Comparison of ENCODE assay signal across 8 cellular contexts in the genomic region with DNA sequence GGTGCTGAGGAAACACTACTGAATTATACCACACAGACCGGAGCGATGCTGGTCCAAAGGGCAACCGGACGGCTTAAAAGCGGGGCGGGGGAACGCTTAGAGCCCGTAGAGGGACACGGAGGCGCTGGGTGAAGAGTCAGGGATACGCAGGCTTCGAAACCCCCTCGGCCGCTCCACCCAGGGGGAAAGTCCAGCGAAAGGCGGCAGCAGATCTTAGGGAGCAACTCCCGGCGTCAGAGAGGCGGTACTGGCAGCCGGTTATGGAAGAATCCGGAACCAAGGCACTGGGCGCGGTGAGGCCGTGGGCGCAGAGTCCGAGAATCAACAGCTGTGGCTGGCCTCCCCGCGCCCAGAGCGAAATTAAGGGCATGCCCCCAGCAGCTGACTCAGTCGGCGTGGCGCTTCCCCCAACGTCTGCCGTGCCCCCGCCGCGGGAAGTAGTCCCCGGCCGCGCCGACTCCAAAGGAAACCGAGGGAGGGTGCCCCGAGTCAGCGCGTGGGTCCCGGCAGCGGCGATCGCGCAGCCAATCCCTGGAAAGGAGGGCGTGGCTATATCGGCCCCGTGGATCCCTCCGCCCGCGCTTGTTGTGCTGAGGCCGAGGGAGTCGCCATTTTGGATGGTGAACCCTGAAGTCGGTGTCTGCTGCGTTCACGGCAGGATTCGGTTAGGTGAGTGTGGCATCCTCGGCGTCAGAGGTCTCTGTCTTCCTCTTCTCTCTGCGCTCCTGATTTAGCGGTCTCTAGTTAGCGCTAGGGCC. TPM values are rescaled to one million over a fixed set of nuclear protein-coding genes. Genes with fewer than 3 reads are reported as not detected.
DNase-seq lines count a peak whose midpoint lies in the region; ATAC-seq and TF ChIP-seq lines count a peak whose summit lies in the region.

A gene (plus strand): TSS at position 611 of the 758 bp plus-strand sequence. CDS start 20,110 bp downstream, outside the sequence.

- WGBS in esophagus, 2 donors = 0 to 1% methylated on average over 67 of the region's 67 CpGs

- H3K36me3 Mint-ChIP-seq in activated T-cell treated with anti-CD3 and anti-CD28 coated beads, Interleukin-2, amount 50 U/mL, for 4 hours (ENCODE audit: insufficient read depth) = peaks cover 3% of the 10 kb centered on the region

- H3K36me3 ChIP-seq in esophagus (ENCODE audit: control insufficient read depth in 2 of 2, insufficient read depth in 2 of 2, low read length in 1 of 2) = no peaks in the 10 kb centered on the region
- H3K36me3 ChIP-seq in muscle layer of duodenum (ENCODE audit: control insufficient read depth in 1 of 2, insufficient read depth in 2 of 2, low read length in 2 of 2) = peaks cover 0 to 5% of the 10 kb centered on the region in 2 donors

- H3K4me3 ChIP-seq in esophagus (ENCODE audit: low read depth in 1 of 2, low read length in 2 of 2) = peak within 1 kb of the TSS; percentile 91 to 98
- peak within 1 kb of the TSS; percentile 81 to 92 for H3K4me3 ChIP-seq in muscle layer of duodenum (ENCODE audit: low read depth in 1 of 2, low read length in 2 of 2)

- no peaks in the 10 kb centered on the region for H3K9me3 Mint-ChIP-seq in activated T-cell treated with anti-CD3 and anti-CD28 coated beads, Interleukin-2, amount 50 U/mL, for 4 hours

- H3K27me3 ChIP-seq in esophagus (ENCODE audit: control insufficient read depth in 1 of 2, insufficient read depth in 2 of 2, low read length in 2 of 2) (no peaks in the 10 kb centered on the region), muscle layer of duodenum (ENCODE audit: low read depth, low read length) (no peaks in the 10 kb centered on the region)

- H3K4me1 ChIP-seq in esophagus (ENCODE audit: control insufficient read depth in 2 of 2, insufficient read depth in 2 of 2, low read length in 1 of 2) (peaks cover 0 to 2% of the 10 kb centered on the region in 2 donors), muscle layer of duodenum (ENCODE audit: control insufficient read depth in 1 of 2, insufficient read depth in 2 of 2, low read length in 2 of 2) (peaks cover 0 to 25% of the 10 kb centered on the region in 2 donors)

- H3K4me1 Mint-ChIP-seq in activated T-cell treated with anti-CD3 and anti-CD28 coated beads, Interleukin-2, amount 50 U/mL, for 4 hours (ENCODE audit: low read depth) = peaks cover 20% of the 10 kb centered on the region

- TF ChIP-seq EP300 in Ishikawa (IDR thresholded peaks at IDR 0.05; ENCODE audit: borderline replicate concordance) = no peak

- H3K9me3 ChIP-seq in esophagus (ENCODE audit: control insufficient read depth in 2 of 2, insufficient read depth in 1 of 2, low read depth in 1 of 2, low read length in 1 of 2) (no peaks in the 10 kb centered on the region), muscle layer of duodenum (ENCODE audit: control insufficient read depth in 1 of 2, low read length in 2 of 2) (no peaks in the 10 kb centered on the region)

- H3K27me3 Mint-ChIP-seq in activated T-cell treated with anti-CD3 and anti-CD28 coated beads, Interleukin-2, amount 50 U/mL, for 4 hours (ENCODE audit: low read depth) = no peaks in the 10 kb centered on the region

- H3K27ac ChIP-seq in esophagus (ENCODE audit: low read depth in 2 of 2, low read length in 1 of 2) (peak within 1 kb of the TSS; percentile 100), muscle layer of duodenum (ENCODE audit: low read length) (peak within 1 kb of the TSS; percentile 99)

- H3K4me3 Mint-ChIP-seq in activated T-cell treated with anti-CD3 and anti-CD28 coated beads, Interleukin-2, amount 50 U/mL, for 4 hours = peak within 1 kb of the TSS; percentile 97

- ATAC-seq in GM21576 (IDR thresholded peaks at IDR 0.05; ENCODE audit: unreplicated experiment) = peak; percentile 79
- ATAC-seq in activated T-cell treated with anti-CD3 and anti-CD28 coated beads, Interleukin-2, amount 50 U/mL, for 4 hours = peak; percentile 94 to 95

- TF ChIP-seq RAD21 in Ishikawa (IDR thresholded peaks at IDR 0.05; ENCODE audit: low read depth) = no peak

- peak; percentile 95 for DNase-seq in DMS153 treated with DMSO at 0.1 percent for 48 hours (lab: John Stamatoyannopoulos, UW; ENCODE audit: unreplicated experiment)
- DNase-seq in activated T-cell treated with anti-CD3 and anti-CD28 coated beads, Interleukin-2, amount 50 U/mL, for 4 hours = peak; percentile 98
- peak; percentile 96 to 98 for DNase-seq in stimulated activated CD8-positive, alpha-beta memory T cell treated with anti-CD3 and anti-CD28 coated beads, Interleukin-7, amount 100 ng/mL, for 4 hours (ENCODE audit: low read depth in 2 of 2)

TF ChIP-seq in Ishikawa, 13 proteins besides CTCF, POLR2A, EP300 and RAD21 (continues in another document):
- TF ChIP-seq, protein P1, sequence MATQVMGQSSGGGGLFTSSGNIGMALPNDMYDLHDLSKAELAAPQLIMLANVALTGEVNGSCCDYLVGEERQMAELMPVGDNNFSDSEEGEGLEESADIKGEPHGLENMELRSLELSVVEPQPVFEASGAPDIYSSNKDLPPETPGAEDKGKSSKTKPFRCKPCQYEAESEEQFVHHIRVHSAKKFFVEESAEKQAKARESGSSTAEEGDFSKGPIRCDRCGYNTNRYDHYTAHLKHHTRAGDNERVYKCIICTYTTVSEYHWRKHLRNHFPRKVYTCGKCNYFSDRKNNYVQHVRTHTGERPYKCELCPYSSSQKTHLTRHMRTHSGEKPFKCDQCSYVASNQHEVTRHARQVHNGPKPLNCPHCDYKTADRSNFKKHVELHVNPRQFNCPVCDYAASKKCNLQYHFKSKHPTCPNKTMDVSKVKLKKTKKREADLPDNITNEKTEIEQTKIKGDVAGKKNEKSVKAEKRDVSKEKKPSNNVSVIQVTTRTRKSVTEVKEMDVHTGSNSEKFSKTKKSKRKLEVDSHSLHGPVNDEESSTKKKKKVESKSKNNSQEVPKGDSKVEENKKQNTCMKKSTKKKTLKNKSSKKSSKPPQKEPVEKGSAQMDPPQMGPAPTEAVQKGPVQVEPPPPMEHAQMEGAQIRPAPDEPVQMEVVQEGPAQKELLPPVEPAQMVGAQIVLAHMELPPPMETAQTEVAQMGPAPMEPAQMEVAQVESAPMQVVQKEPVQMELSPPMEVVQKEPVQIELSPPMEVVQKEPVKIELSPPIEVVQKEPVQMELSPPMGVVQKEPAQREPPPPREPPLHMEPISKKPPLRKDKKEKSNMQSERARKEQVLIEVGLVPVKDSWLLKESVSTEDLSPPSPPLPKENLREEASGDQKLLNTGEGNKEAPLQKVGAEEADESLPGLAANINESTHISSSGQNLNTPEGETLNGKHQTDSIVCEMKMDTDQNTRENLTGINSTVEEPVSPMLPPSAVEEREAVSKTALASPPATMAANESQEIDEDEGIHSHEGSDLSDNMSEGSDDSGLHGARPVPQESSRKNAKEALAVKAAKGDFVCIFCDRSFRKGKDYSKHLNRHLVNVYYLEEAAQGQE (IDR thresholded peaks at IDR 0.05; ENCODE audit: low read depth) = no peak
- TF ChIP-seq YY1 (IDR thresholded peaks at IDR 0.05; ENCODE audit: low read depth) (peak; percentile 98), TAF1 (IDR thresholded peaks at IDR 0.05; ENCODE audit: low read depth) (peak; percentile 96), EGR1 (IDR thresholded peaks at IDR 0.05) (peak; percentile 35; the same call in 1 of the 2 replicates), CREB1 (IDR thresholded peaks at IDR 0.05; ENCODE audit: low read depth) (0 out of 2 replicates have a peak, but pooled peaks have one; percentile 52), CEBPB (IDR thresholded peaks at IDR 0.05) (no peak), TEAD4 (IDR thresholded peaks at IDR 0.05) (no peak)
- TF ChIP-seq, protein P2, sequence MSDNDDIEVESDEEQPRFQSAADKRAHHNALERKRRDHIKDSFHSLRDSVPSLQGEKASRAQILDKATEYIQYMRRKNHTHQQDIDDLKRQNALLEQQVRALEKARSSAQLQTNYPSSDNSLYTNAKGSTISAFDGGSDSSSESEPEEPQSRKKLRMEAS (IDR thresholded peaks at IDR 0.05) = peak; percentile 91

TF ChIP-seq in PFSK-1, 5 proteins besides CTCF, POLR2A, EP300 and RAD21:
- TF ChIP-seq SIN3A (IDR thresholded peaks at IDR 0.05; ENCODE audit: borderline replicate concordance, insufficient read depth, low read length) (no peak), POLR2AphosphoS5 (IDR thresholded peaks at IDR 0.05; ENCODE audit: low read depth, low read length) (peak; percentile 94), FOXP2 (optimal IDR thresholded peaks at IDR 0.05; ENCODE audit: borderline replicate concordance, extremely low read depth, extremely low read length, insufficient read depth) (peak; percentile 80), TAF1 (IDR thresholded peaks at IDR 0.05; ENCODE audit: borderline replicate concordance, insufficient read depth, low read length) (peak; percentile 93; the same call in 1 of the 2 replicates)
- TF ChIP-seq, protein P1 (IDR thresholded peaks at IDR 0.05; ENCODE audit: insufficient read depth in 1 of 2, low read depth in 2 of 2, low read length in 2 of 2) = 0 out of 4 replicates have a peak, but pooled peaks of 1 of the 2 experiments have one; percentile 51

RNA-seq across cellular contexts. Expression of the gene that starts here (rescaled TPM):
- 75.9 TPM for polyA plus RNA-seq in PFSK-1 (2012; ENCODE audit: insufficient read length, low read depth)
- total RNA-seq in activated T-cell treated with anti-CD3 and anti-CD28 coated beads, Interleukin-2, amount 50 U/mL, for 4 hours = 100 to 1,000 TPM; 149 to 176 (median 158) TPM
- 100 to 1,000 TPM in 1 of 2 donors, 10 to 100 TPM in 1; 78.8 to 101 TPM for polyA plus RNA-seq in esophagus

Comparison
In these comparisons a context has a peak if more than half of its experiments do, and no peak if none do; other contexts are left out.
1. Peak in every context shown above with its lines: DNase-seq, ATAC-seq, H3K4me3 ChIP-seq and H3K27ac ChIP-seq.